In the genomic region with DNA sequence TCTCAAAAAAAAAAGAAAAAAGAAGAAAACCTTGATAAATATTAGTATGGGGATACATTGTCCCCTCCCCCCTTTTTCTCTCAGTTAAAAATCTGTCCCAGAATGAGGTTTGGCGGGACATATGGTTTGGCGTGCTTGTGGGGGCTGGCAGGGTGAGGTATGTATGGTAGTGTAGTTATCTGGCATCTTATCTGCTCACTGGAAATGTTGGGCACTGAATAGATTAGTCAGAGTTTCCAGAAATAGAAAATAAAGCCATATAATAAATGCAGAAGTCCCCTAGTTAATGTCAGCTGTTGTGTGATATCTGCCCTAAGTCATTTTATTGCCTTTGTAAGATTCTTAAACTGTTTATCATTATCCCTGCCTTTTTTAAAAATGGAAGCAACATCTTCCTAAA, we compare ENCODE assay signal across 15 cellular contexts.
DNase-seq lines count a peak whose midpoint lies in the region; ATAC-seq and TF ChIP-seq lines count a peak whose summit lies in the region.
"Had no signal": no experiment of that assay in that cellular context is flagged by ENCODE, and none has a peak within 500 bp of the region (broad histone marks: within the 10 kb centered on the region; RNA-seq: fewer than 3 reads in every experiment).

No MANE protein-coding gene starts in this region.

- H3K36me3 ChIP-seq in smooth muscle cell (ENCODE audit: low read depth), result no peaks in the 10 kb centered on the region
- H3K36me3 ChIP-seq: BE2C had no signal

- no peaks in the 10 kb centered on the region for H3K27me3 Mint-ChIP-seq in brain

- ATAC-seq in HG02798 (IDR thresholded peaks at IDR 0.05; ENCODE audit: poor library complexity, unreplicated experiment), result no peak
- no peak for ATAC-seq in GM18520 (IDR thresholded peaks at IDR 0.05; ENCODE audit: unreplicated experiment)
- ATAC-seq: GM23338, HepG2 had no signal

- peaks cover 8 to 16% (median 13%) of the 10 kb centered on the region in 5 experiments for H3K9me3 Mint-ChIP-seq in brain

- peaks cover 17% of the 10 kb centered on the region for H3F3A ChIP-seq in smooth muscle cell (ENCODE audit: low read depth)

- no peak overlapping the region for H2AFZ ChIP-seq in smooth muscle cell (ENCODE audit: low read depth)
- H2AFZ ChIP-seq: GM23338 had no signal

- WGBS in smooth muscle cell (ENCODE audit: low lambda C conversion rate), result 33% methylated on average over 2 of the region's 2 CpGs

- DNase-seq in EH (ENCODE audit: low read depth), result peak; percentile 82
- DNase-seq in M059J (ENCODE audit: low read depth), result peak; percentile 67
- no peak for DNase-seq in smooth muscle cell (lab: John Stamatoyannopoulos, UW; ENCODE audit: unreplicated experiment)
- DNase-seq in iPS-NIHi11 (ENCODE audit: low spot score), result no peak
- DNase-seq: BE2C; CD8-positive, alpha-beta memory T cell; HFFc6; NCI-H1930; NCI-H510A; NCI-H82 had no signal

- peak overlapping the region in 1 of 5 experiments; percentile 31 for H3K4me3 Mint-ChIP-seq in brain
- H3K4me3 Mint-ChIP-seq: CD8-positive, alpha-beta memory T cell; GM23338; HFFc6 had no signal

- peak overlapping the region; percentile 48 for H3K27ac ChIP-seq in smooth muscle cell (ENCODE audit: low read depth)

- peak overlapping the region in 3 of 5 experiments; percentile 16 to 56 (median 33) for H3K27ac Mint-ChIP-seq in brain
- H3K27ac Mint-ChIP-seq: GM23338, HFFc6 had no signal

- no peaks in the 10 kb centered on the region for H3K9me3 ChIP-seq in smooth muscle cell (replicated peaks; ENCODE audit: low read depth)
- H3K9me3 ChIP-seq: BE2C had no signal

- H3K4me3 ChIP-seq in smooth muscle cell, result no peak overlapping the region
- H3K4me3 ChIP-seq: GM23338 had no signal

- H4K20me1 ChIP-seq in smooth muscle cell (ENCODE audit: low read depth), result peaks cover 86% of the 10 kb centered on the region

- peaks cover 40% of the 10 kb centered on the region for H3K4me1 ChIP-seq in smooth muscle cell (ENCODE audit: low read depth)
- H3K4me1 ChIP-seq: BE2C had no signal

- TF ChIP-seq CTCF in brain (conservative IDR thresholded peaks at IDR 0.05), result no peak
- no peak for TF ChIP-seq CTCF in smooth muscle cell (IDR thresholded peaks at IDR 0.05; ENCODE audit: borderline replicate concordance, insufficient read depth, poor library complexity, severe bottlenecking)

- no peaks in the 10 kb centered on the region for H3K27me3 ChIP-seq in smooth muscle cell (ENCODE audit: low read depth)
- H3K27me3 ChIP-seq: BE2C had no signal

- H3K4me2 ChIP-seq in smooth muscle cell, result peak overlapping the region; percentile 51

- H3K36me3 Mint-ChIP-seq in brain, result peaks cover 53% of the 10 kb centered on the region

- no peak overlapping the region for H3K9ac ChIP-seq in smooth muscle cell (ENCODE audit: low read depth)

- peaks cover 4% of the 10 kb centered on the region for H3K79me2 ChIP-seq in smooth muscle cell (ENCODE audit: low read depth)

- peaks cover 74% of the 10 kb centered on the region for H3K4me1 Mint-ChIP-seq in brain

Comparison
In these comparisons a context has a peak if more than half of its experiments do, and no peak if none do; other contexts are left out.
1. DNase-seq: peak in EH (single experiment) and M059J (single experiment); none in smooth muscle cell (single experiment) and iPS-NIHi11 (single experiment).